ENCODE assay signal across 18 cellular contexts in the genomic region with DNA sequence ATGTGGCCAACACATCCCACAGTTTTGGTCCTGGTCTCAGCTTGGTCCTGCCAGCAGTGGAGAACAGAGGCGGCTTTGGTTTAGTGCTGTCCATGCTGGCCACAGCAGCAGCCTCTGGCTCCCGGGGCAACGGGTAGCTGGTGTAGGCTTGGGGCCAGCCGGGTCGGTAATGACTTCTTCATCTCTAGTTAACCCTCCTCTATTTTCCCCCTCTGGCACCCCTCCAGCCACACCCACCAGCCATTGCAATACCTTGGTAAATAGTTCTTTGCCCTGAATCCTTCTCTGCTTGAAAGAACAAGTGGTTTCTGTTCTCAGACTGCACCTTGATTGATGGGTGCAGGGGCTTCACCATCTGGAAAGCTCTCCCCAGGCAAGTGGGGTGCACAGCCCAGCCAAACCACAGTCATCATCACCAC. TPM values are rescaled to one million over a fixed set of nuclear protein-coding genes. Genes with fewer than 3 reads are reported as not detected.
DNase-seq lines count a peak whose midpoint lies in the region; ATAC-seq, FAIRE-seq and TF ChIP-seq lines count a peak whose summit lies in the region.
"Had no signal": no experiment of that assay in that cellular context is flagged by ENCODE, and none has a peak within 500 bp of the region (broad histone marks: within the 10 kb centered on the region; RNA-seq: fewer than 3 reads in every experiment).

No MANE protein-coding gene starts in this region.

- CTCF ChIA-PET in GM12878 (lab: Yijun Ruan, JAX), result interaction anchor here (0.8 to 4.4 kb wide), 20 partner anchors 14 to 876 kb away, joined by 3 to 35 read pairs (median 4); a partner anchor contains a TSS

- POLR2A ChIA-PET in GM12878 (lab: Charles Lee), result interaction anchor here (1.5 kb wide), 1 partner anchor 58 kb away, joined by 5 read pairs; no protein-coding TSS in a partner anchor

- TF ChIP-seq EP300 in GM12878 (IDR thresholded peaks at IDR 0.05; ENCODE audit: borderline replicate concordance in 1 of 2, control insufficient read depth in 1 of 2, low read depth in 2 of 2, low read length in 2 of 2), result no peak

- ATAC-seq in GM12878 (peak; percentile 56), GM21619 (IDR thresholded peaks at IDR 0.05; ENCODE audit: unreplicated experiment) (no peak)

- no peak for TF ChIP-seq RAD21 in GM12878 (IDR thresholded peaks at IDR 0.05; ENCODE audit: insufficient read depth, low read depth, low read length)

- H3K27me3 ChIP-seq in DOHH2 (ENCODE audit: control insufficient read depth, low read length) (no peaks in the 10 kb centered on the region), GM12878 (replicated peaks in 1 of 2; ENCODE audit: control insufficient read depth in 2 of 2, insufficient read depth in 2 of 2, low read length in 1 of 2) (no peaks in the 10 kb centered on the region), osteoblast (ENCODE audit: insufficient read depth, low read length) (no peaks in the 10 kb centered on the region)

- no peak for TF ChIP-seq POLR2A in GM12878 (IDR thresholded peaks at IDR 0.05; ENCODE audit: low read depth, low read length)

- in situ Hi-C loops in GM12878 (cut with MboI), result loop anchor here (10.0 kb wide), 1 partner anchor 546 kb away; no protein-coding TSS in a partner anchor

- H3K4me2 ChIP-seq in DOHH2 (ENCODE audit: low read length) (peak overlapping the region; percentile 73; the same call in 1 of the 2 replicates), GM12878 (ENCODE audit: control insufficient read depth, insufficient read depth) (no peak overlapping the region), osteoblast (ENCODE audit: insufficient read depth, low read length) (no peak overlapping the region)

- RAD21 ChIA-PET in GM12878 (lab: Charles Lee; ENCODE audit: unreplicated experiment), result interaction anchor here (0.9 to 4.2 kb wide), 13 partner anchors 9 to 348 kb away, joined by 3 to 24 read pairs (median 5); no protein-coding TSS in a partner anchor

- H3K36me3 ChIP-seq in DOHH2 (ENCODE audit: control insufficient read depth, low read length) (no peaks in the 10 kb centered on the region), GM12878 (ENCODE audit: control insufficient read depth in 2 of 2, insufficient read depth in 2 of 2, low read length in 1 of 2) (no peaks in the 10 kb centered on the region), osteoblast (ENCODE audit: insufficient read depth, low read length) (no peaks in the 10 kb centered on the region)

- 95% methylated on average over 5 of the region's 5 CpGs for WGBS in GM12878 (ENCODE audit: insufficient coverage, insufficient replicate concordance, low lambda C conversion rate, missing lambda C conversion rate)

- DNase-seq in HuH-7 (ENCODE audit: low spot score), result peak; percentile 11
- DNase-seq in GM12878 (ENCODE audit: low read depth, low spot score), result no peak
- no peak for DNase-seq in osteoblast (ENCODE audit: insufficient read length, low spot score, missing footprints)
- no peak for DNase-seq in NOMO-1 (lab: John Stamatoyannopoulos, UW; ENCODE audit: unreplicated experiment in 2 of 2)
- DNase-seq in A172 (ENCODE audit: low spot score), result no peak
- no peak for DNase-seq in NCI-H1105 treated with DMSO at 0.1 percent for 48 hours (lab: John Stamatoyannopoulos, UW)
- DNase-seq: activated CD4-positive, alpha-beta memory T cell treated with anti-CD3 and anti-CD28 coated beads for 36 hours; activated T-cell treated with anti-CD3 and anti-CD28 coated beads, Interleukin-2, amount 50 U/mL, for 24 hours; CD4-positive, CD25-positive, alpha-beta regulatory T cell; DMS53; NCI-H2171; NCI-H82; psoas muscle; RPMI8226 had no signal

- no peaks in the 10 kb centered on the region for H3K9me2 ChIP-seq in DOHH2 (replicated peaks; ENCODE audit: control insufficient read depth, low read length)

- intact Hi-C loops in GM12878 (cut with micrococcal nuclease; ENCODE audit: unreplicated experiment), result loop anchor here (1.0 to 10.0 kb wide), 5 partner anchors 88 to 348 kb away; a partner anchor contains a TSS

- no peak for TF ChIP-seq CTCF in DOHH2 (IDR thresholded peaks at IDR 0.05; ENCODE audit: low read depth, low read length, poor library complexity, severe bottlenecking)
- no peak for TF ChIP-seq CTCF in GM12878 (IDR thresholded peaks at IDR 0.05 in 2 of 3, conservative IDR thresholded peaks at IDR 0.05 in 1 of 3; ENCODE audit: control insufficient read depth in 2 of 3, extremely low read depth in 1 of 3, insufficient read depth in 1 of 3, low read depth in 3 of 3, low read length in 3 of 3)
- TF ChIP-seq CTCF in osteoblast (IDR thresholded peaks at IDR 0.05; ENCODE audit: extremely low read depth, low read depth, low read length), result no peak

- H3K4me3 ChIP-seq in DOHH2 (ENCODE audit: low read length) (no peak overlapping the region), GM12878 (no peak overlapping the region), osteoblast (ENCODE audit: insufficient read depth, low read length) (no peak overlapping the region)
- H3K4me3 ChIP-seq: psoas muscle had no signal

- H2AFZ ChIP-seq in GM12878 (ENCODE audit: control insufficient read depth, low read depth, low read length) (no peak overlapping the region), osteoblast (ENCODE audit: low read length) (peak overlapping the region; percentile 82)

- SMC1A ChIA-PET in GM12878 (lab: Charles Lee; ENCODE audit: uncharacterized antibody, unreplicated experiment), result interaction anchor here (1.0 to 4.5 kb wide), 17 partner anchors 15 to 400 kb away, joined by 3 to 29 read pairs (median 4); no protein-coding TSS in a partner anchor

- H3K4me1 ChIP-seq in DOHH2 (ENCODE audit: control insufficient read depth, low read length) (peaks cover 62% of the 10 kb centered on the region), GM12878 (ENCODE audit: control insufficient read depth, insufficient read depth, low read length) (peaks cover 24% of the 10 kb centered on the region), osteoblast (ENCODE audit: insufficient read depth, low read length) (peaks cover 7% of the 10 kb centered on the region)
- H3K4me1 ChIP-seq: psoas muscle had no signal

- H3K9ac ChIP-seq in GM12878 (ENCODE audit: control insufficient read depth, insufficient read depth, low read length), result no peak overlapping the region

- H3K9me3 ChIP-seq in DOHH2 (ENCODE audit: control insufficient read depth, insufficient read depth, low read length) (no peaks in the 10 kb centered on the region), GM12878 (replicated peaks; ENCODE audit: control insufficient read depth, insufficient read depth, low read length) (no peaks in the 10 kb centered on the region), osteoblast (ENCODE audit: low read depth, low read length) (no peaks in the 10 kb centered on the region)
- H3K9me3 ChIP-seq: psoas muscle had no signal

- H3K27ac ChIP-seq in DOHH2 (ENCODE audit: low read depth, low read length) (no peak overlapping the region; the same call in 1 of the 2 replicates), GM12878 (ENCODE audit: control insufficient read depth, insufficient read depth) (no peak overlapping the region), osteoblast (ENCODE audit: low read depth, low read length) (no peak overlapping the region)
- H3K27ac ChIP-seq: psoas muscle had no signal

- H4K20me1 ChIP-seq in DOHH2 (ENCODE audit: control insufficient read depth, insufficient read depth, low read depth, low read length), result no peaks in the 10 kb centered on the region
- no peaks in the 10 kb centered on the region for H4K20me1 ChIP-seq in GM12878 (ENCODE audit: control insufficient read depth, insufficient read depth)
- H4K20me1 ChIP-seq in osteoblast (ENCODE audit: insufficient read depth, low read length), result no peaks in the 10 kb centered on the region

- H3K79me2 ChIP-seq in DOHH2 (ENCODE audit: control insufficient read depth, low read length) (peaks cover 9% of the 10 kb centered on the region), GM12878 (ENCODE audit: control insufficient read depth, insufficient read depth, low read length) (no peaks in the 10 kb centered on the region), osteoblast (ENCODE audit: insufficient read depth, low read length) (no peaks in the 10 kb centered on the region)

- BruUV-seq in GM12878 (replicated peaks; lab: Mats Ljungman, UMichigan), result no TSS peak

- no peak for FAIRE-seq in GM12878 (lab: Jason Lieb, UNC)
- FAIRE-seq: GM18507, islet of Langerhans had no signal

- peaks cover 39% of the 10 kb centered on the region for H3F3A ChIP-seq in DOHH2 (ENCODE audit: control insufficient read depth, insufficient read depth)

TF ChIP-seq in GM12878, 131 proteins besides CTCF, POLR2A, EP300 and RAD21 (continues in another document):
- TF ChIP-seq, protein P1, sequence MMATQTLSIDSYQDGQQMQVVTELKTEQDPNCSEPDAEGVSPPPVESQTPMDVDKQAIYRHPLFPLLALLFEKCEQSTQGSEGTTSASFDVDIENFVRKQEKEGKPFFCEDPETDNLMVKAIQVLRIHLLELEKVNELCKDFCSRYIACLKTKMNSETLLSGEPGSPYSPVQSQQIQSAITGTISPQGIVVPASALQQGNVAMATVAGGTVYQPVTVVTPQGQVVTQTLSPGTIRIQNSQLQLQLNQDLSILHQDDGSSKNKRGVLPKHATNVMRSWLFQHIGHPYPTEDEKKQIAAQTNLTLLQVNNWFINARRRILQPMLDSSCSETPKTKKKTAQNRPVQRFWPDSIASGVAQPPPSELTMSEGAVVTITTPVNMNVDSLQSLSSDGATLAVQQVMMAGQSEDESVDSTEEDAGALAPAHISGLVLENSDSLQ (IDR thresholded peaks at IDR 0.05), result peak; percentile 76
- no peak for TF ChIP-seq MTA3 (IDR thresholded peaks at IDR 0.05; ENCODE audit: borderline replicate concordance, low read length)
- no peak for TF ChIP-seq ESRRA (IDR thresholded peaks at IDR 0.05; ENCODE audit: low read length)
- TF ChIP-seq RUNX3 (IDR thresholded peaks at IDR 0.05; ENCODE audit: low read length), result peak; percentile 9; the same call in 1 of the 2 replicates

RNA-seq across cellular contexts. Expression of a gene that starts 31.7 kb away (rescaled TPM):
- total RNA-seq in GM12878 (2013; cell fraction: nucleolus; rRNA removed), result 3.6 and 3.8 TPM in 2 replicates
- total RNA-seq in GM12878 (2014; rRNA removed) (0.51 and 0.76 TPM in 2 replicates), GM12878 (2014; rRNA removed; fragmentation: Illumina TruSeq; extraction: Trizol) (0.58 and 0.60 TPM in 2 replicates), GM12878 (2021) (0.45 and 0.46 TPM in 2 replicates), osteoblast (1.8 and 3.3 TPM in 2 replicates)
- 0.35 TPM for polyA plus RNA-seq in GM12878 (2011; ENCODE audit: low read depth)
- polyA plus RNA-seq in GM12878 (2011; rRNA removed) (0.60 and 0.84 TPM in 2 replicates), GM12878 (2014; fragmentation: Illumina TruSeq; extraction: Trizol) (0.48 and 1.3 TPM in 2 replicates), GM12878 (2014; fragmentation: Nextera tagmentation; extraction: Ambion mirVana) (under 1 TPM; 0.14 to 0.37 TPM), GM12878 (2014; rRNA removed) (0.24 and 0.33 TPM in 2 replicates), GM12878 (2016; fragmentation: Nextera tagmentation; extraction: Ambion mirVana) (under 1 TPM; 0.40 to 0.79 TPM)
- polyA plus RNA-seq in GM12878 (2011; cell fraction: cytosol; rRNA removed), result 0.22 and 0.31 TPM in 2 replicates
- 0.26 and 0.31 TPM in 2 replicates for polyA plus RNA-seq in GM12878 (2011; cell fraction: nucleus; rRNA removed)
- polyA plus RNA-seq in GM12878 (2012), result 0.43 and 0.69 TPM in 2 replicates
- 0.51 and 0.62 TPM in 2 replicates for polyA minus RNA-seq in GM12878 (2011; rRNA and poly(A)+ RNA removed)
- polyA minus RNA-seq in GM12878 (2011; cell fraction: cytosol; rRNA and poly(A)+ RNA removed), result not detected in 2 replicates
- polyA minus RNA-seq in GM12878 (2011; cell fraction: nucleus; rRNA and poly(A)+ RNA removed), result 0.29 and 0.36 TPM in 2 replicates
- total RNA-seq in A172 (2014; rRNA removed; shearing (Covaris generic)), result 0.33 and 0.57 TPM in 2 replicates
- total RNA-seq: CD4-positive, CD25-positive, alpha-beta regulatory T cell had no signal
